In the genomic region with DNA sequence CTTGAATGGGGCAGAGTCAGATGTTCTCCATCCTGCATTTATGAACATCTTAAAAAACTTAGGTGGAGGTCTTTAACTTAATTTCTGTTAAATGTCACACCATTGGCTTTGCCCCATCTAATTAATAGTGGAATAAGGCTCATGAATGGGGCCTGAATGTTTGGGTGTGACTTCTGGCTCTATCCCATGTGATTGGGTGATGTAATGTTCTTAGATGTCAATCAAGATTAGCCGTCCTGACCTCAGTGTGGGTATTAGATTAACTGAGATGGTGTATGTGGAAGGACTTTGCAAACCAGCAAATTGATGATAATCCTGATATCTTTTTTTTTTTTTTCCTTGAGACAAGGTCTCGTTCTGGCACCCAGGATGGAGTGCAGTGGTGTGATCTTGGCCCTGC, we compare ENCODE assay signal across 15 cellular contexts. TPM values are rescaled to one million over a fixed set of nuclear protein-coding genes. Genes with fewer than 3 reads are reported as not detected.
DNase-seq lines count a peak whose midpoint lies in the region; ATAC-seq and TF ChIP-seq lines count a peak whose summit lies in the region.
"Had no signal": no experiment of that assay in that cellular context is flagged by ENCODE, and none has a peak within 500 bp of the region (broad histone marks: within the 10 kb centered on the region; RNA-seq: fewer than 3 reads in every experiment).

No MANE protein-coding gene starts in this region.

- H3K9me3 ChIP-seq in HEK293 (ENCODE audit: control insufficient read depth, insufficient read depth, low read depth, low read length) (no peaks in the 10 kb centered on the region), adrenal gland (replicated peaks in 1 of 3) (no peaks in the 10 kb centered on the region), suprapubic skin (no peaks in the 10 kb centered on the region)

- no peaks in the 10 kb centered on the region for H3K27me3 ChIP-seq in adrenal gland
- no peaks in the 10 kb centered on the region for H3K27me3 ChIP-seq in suprapubic skin

- H3K36me3 ChIP-seq in HEK293 (ENCODE audit: control insufficient read depth in 2 of 2, insufficient read depth in 1 of 2, low read length in 2 of 2) (no peaks in the 10 kb centered on the region), adrenal gland (replicated peaks in 1 of 2) (no peaks in the 10 kb centered on the region), suprapubic skin (no peaks in the 10 kb centered on the region)

- TF ChIP-seq POLR2A in adrenal gland (IDR thresholded peaks at IDR 0.05) (no peak), suprapubic skin (IDR thresholded peaks at IDR 0.05) (no peak)

- DNase-seq in adrenal gland, result no peak
- DNase-seq in suprapubic skin (ENCODE audit: low spot score in 2 of 2), result no peak
- DNase-seq in activated effector memory CD4-positive, alpha-beta T cell treated with anti-CD3 and anti-CD28 coated beads, Interleukin-2, amount 50 U/mL, for 16 hours, result no peak
- DNase-seq in H4 (ENCODE audit: low spot score), result no peak
- DNase-seq: COR-L47, DMS153, H9, NCI-H1436, NCI-H2029 treated with DMSO at 0.1 percent for 48 hours, NCI-H510A had no signal

- TF ChIP-seq CTCF in HEK293 (tag by site-specific recombination; IDR thresholded peaks at IDR 0.05) (no peak), adrenal gland (IDR thresholded peaks at IDR 0.05) (no peak), suprapubic skin (IDR thresholded peaks at IDR 0.05) (no peak)

- H3K4me1 ChIP-seq in HEK293 (ENCODE audit: control insufficient read depth, insufficient read depth, low read length), result peaks cover 7% of the 10 kb centered on the region
- H3K4me1 ChIP-seq in adrenal gland (replicated peaks in 1 of 2), result peaks cover 35 to 55% of the 10 kb centered on the region in 2 donors
- peaks cover 69% of the 10 kb centered on the region for H3K4me1 ChIP-seq in suprapubic skin

- H3K4me3 ChIP-seq in HEK293 (ENCODE audit: low read depth, low read length), result no peak overlapping the region
- no peak overlapping the region for H3K4me3 ChIP-seq in adrenal gland
- no peak overlapping the region for H3K4me3 ChIP-seq in suprapubic skin

- POLR2A ChIA-PET in HEK293 (lab: Yijun Ruan, JAX), result no interaction called here

- ATAC-seq in esophagus mucosa (peak; percentile 72), GM21528 (IDR thresholded peaks at IDR 0.05; ENCODE audit: low FRiP score, unreplicated experiment) (no peak), HG03521 (IDR thresholded peaks at IDR 0.05; ENCODE audit: unreplicated experiment) (no peak)
- ATAC-seq: Right ventricle myocardium inferior had no signal

- H3K27ac ChIP-seq in HEK293 (ENCODE audit: extremely low read depth, low read depth, low read length) (no peak overlapping the region), adrenal gland (peak overlapping the region in 4 of 5 donors; percentile 18 to 87 (median 80)), suprapubic skin (peak overlapping the region; percentile 74)

- intact Hi-C loops in adrenal gland (cut with DNase I), result loop anchor here in 1 of 2 donors (10.0 kb wide), 1 partner anchor 50 kb away; no protein-coding TSS in a partner anchor

- CTCF ChIA-PET in HEK293 (lab: Yijun Ruan, JAX), result interaction anchor here (0.7 kb wide), 2 partner anchors 13 to 226 kb away, joined by 3 to 5 read pairs; no protein-coding TSS in a partner anchor

- WGBS in adrenal gland, 4 donors, result 41 to 55% (median 49%) methylated on average over 2 of the region's 2 CpGs
- 60% methylated on average over 2 of the region's 2 CpGs for WGBS in suprapubic skin

- no peak for TF ChIP-seq EP300 in suprapubic skin (IDR thresholded peaks at IDR 0.05)

TF ChIP-seq in HEK293, 187 proteins besides CTCF, POLR2A, EP300 and RAD21:
- TF ChIP-seq HOXC10 (CRISPR knock-in tag; IDR thresholded peaks at IDR 0.05) (no peak), ZNF514 (tag by site-specific recombination; IDR thresholded peaks at IDR 0.05) (no peak), ZNF664 (tag by site-specific recombination; IDR thresholded peaks at IDR 0.05) (peak; percentile 44; the same call in 1 of the 2 replicates), ZNF391 (tag by site-specific recombination; IDR thresholded peaks at IDR 0.05; ENCODE audit: borderline replicate concordance, low read depth) (no peak)
- TF ChIP-seq, protein P1, sequence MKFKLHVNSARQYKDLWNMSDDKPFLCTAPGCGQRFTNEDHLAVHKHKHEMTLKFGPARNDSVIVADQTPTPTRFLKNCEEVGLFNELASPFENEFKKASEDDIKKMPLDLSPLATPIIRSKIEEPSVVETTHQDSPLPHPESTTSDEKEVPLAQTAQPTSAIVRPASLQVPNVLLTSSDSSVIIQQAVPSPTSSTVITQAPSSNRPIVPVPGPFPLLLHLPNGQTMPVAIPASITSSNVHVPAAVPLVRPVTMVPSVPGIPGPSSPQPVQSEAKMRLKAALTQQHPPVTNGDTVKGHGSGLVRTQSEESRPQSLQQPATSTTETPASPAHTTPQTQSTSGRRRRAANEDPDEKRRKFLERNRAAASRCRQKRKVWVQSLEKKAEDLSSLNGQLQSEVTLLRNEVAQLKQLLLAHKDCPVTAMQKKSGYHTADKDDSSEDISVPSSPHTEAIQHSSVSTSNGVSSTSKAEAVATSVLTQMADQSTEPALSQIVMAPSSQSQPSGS (tag by site-specific recombination; IDR thresholded peaks at IDR 0.05; ENCODE audit: low read depth), result peak; percentile 37; the same call in 1 of the 2 replicates

RNA-seq across cellular contexts. Expression of a gene that starts 38.1 kb away (rescaled TPM):
- total RNA-seq in adrenal gland (100 to 1,000 TPM in 3 of 8 donors, 10 to 100 TPM in 5; 42.2 to 177 (median 93.3) TPM), esophagus mucosa (44.1 TPM), suprapubic skin (10 to 100 TPM; 73.0 to 95.7 (median 79.2) TPM)
- 100 to 1,000 TPM in 1 of 3 donors, 10 to 100 TPM in 2; 50.1 to 168 (median 56.1) TPM for polyA plus RNA-seq in adrenal gland
- 24.0 and 28.1 TPM in 2 replicates for total RNA-seq in H4 (2014; rRNA removed; shearing (Covaris generic))
